ENCODE assay signal across 20 cellular contexts in genomic region chr15:62363913-62364312, GRCh38. TPM values are rescaled to one million over a fixed set of nuclear protein-coding genes. Genes with fewer than 3 reads are reported as not detected.
"Had no signal": no experiment of that assay in that cellular context is flagged by ENCODE, and none has a peak within 500 bp of the region (broad histone marks: within the 10 kb centered on the region; RNA-seq: fewer than 3 reads in every experiment).

No MANE protein-coding gene starts in this region.

- H3K9me3 ChIP-seq: esophagus muscularis mucosa, gastrocnemius medialis, heart right ventricle, left lung, lower lobe of right lung had no signal

- H3K27ac Mint-ChIP-seq: naive thymus-derived CD4-positive, alpha-beta T cell had no signal

- H3K27ac ChIP-seq: coronary artery, dorsolateral prefrontal cortex, esophagus muscularis mucosa, gastrocnemius medialis, heart right ventricle, left lung, lower lobe of right lung had no signal

- H3K4me3 Mint-ChIP-seq: naive thymus-derived CD4-positive, alpha-beta T cell had no signal

- H3K36me3 ChIP-seq: esophagus muscularis mucosa, gastrocnemius medialis, heart right ventricle, left lung, lower lobe of right lung had no signal

- H3K4me1 Mint-ChIP-seq: naive thymus-derived CD4-positive, alpha-beta T cell had no signal

- DNase-seq: dermis blood vessel endothelial cell; dorsolateral prefrontal cortex; effector CD4-positive, alpha-beta T cell; effector memory CD4-positive, alpha-beta T cell; foreskin fibroblast; foreskin melanocyte; gastrocnemius medialis; glutamatergic neuron; head of caudate nucleus; heart right ventricle; hippocampal formation; left cardiac atrium; left lung; left ventricle myocardium superior; lower lobe of right lung; mesenchymal stem cell; midbrain; naive thymus-derived CD4-positive, alpha-beta T cell had no signal

- H3K4me3 ChIP-seq: coronary artery, dorsolateral prefrontal cortex, esophagus muscularis mucosa, gastrocnemius medialis, heart right ventricle, left lung, lower lobe of right lung had no signal

- ATAC-seq: gastrocnemius medialis; heart right ventricle; left cardiac atrium; left lung; left ventricle myocardium superior; lower lobe of right lung; naive thymus-derived CD4-positive, alpha-beta T cell had no signal

- H3K4me1 ChIP-seq: esophagus muscularis mucosa, gastrocnemius medialis, heart right ventricle, left lung, lower lobe of right lung had no signal

- H3K9me3 Mint-ChIP-seq: naive thymus-derived CD4-positive, alpha-beta T cell had no signal

RNA-seq across cellular contexts. Expression of gene TLN2, which starts 26.4 kb away (rescaled TPM):
- polyA plus RNA-seq: naive thymus-derived CD4-positive, alpha-beta T cell had no signal
